ENCODE assay signal across 14 cellular contexts in genomic region chr15:69044899-69045298, GRCh38. TPM values are rescaled to one million over a fixed set of nuclear protein-coding genes. Genes with fewer than 3 reads are reported as not detected.
A peak's percentile ranks its signal among the peaks of the same experiment; 100 is the strongest.
DNase-seq lines count a peak whose midpoint lies in the region; ATAC-seq, FAIRE-seq and TF ChIP-seq lines count a peak whose summit lies in the region.
"Had no signal": no experiment of that assay in that cellular context is flagged by ENCODE, and none has a peak within 500 bp of the region (broad histone marks: within the 10 kb centered on the region; RNA-seq: fewer than 3 reads in every experiment).

No MANE protein-coding gene starts in this region.

- no peaks in the 10 kb centered on the region for H3K36me3 Mint-ChIP-seq in astrocyte (ENCODE audit: low read depth, unreplicated experiment)
- H3K36me3 Mint-ChIP-seq: naive B cell had no signal

- H3K4me3 ChIP-seq in MG63 (no peak overlapping the region), astrocyte (ENCODE audit: insufficient read depth, low read depth, low read length) (no peak overlapping the region), thyroid gland (replicated peaks in 1 of 3) (no peak overlapping the region)
- H3K4me3 ChIP-seq: spleen had no signal

- H3K27me3 ChIP-seq in MG63, result no peaks in the 10 kb centered on the region
- H3K27me3 ChIP-seq in astrocyte (ENCODE audit: insufficient read depth, low read length), result peaks cover 5% of the 10 kb centered on the region
- no peaks in the 10 kb centered on the region for H3K27me3 ChIP-seq in thyroid gland
- H3K27me3 ChIP-seq: spleen had no signal

- intact Hi-C loops in thyroid gland (cut with DNase I), result no loop called here

- no peak for FAIRE-seq in astrocyte (lab: Jason Lieb, UNC)

- H3K9ac ChIP-seq in astrocyte (ENCODE audit: low read length), result no peak overlapping the region

- H3K4me2 ChIP-seq in astrocyte (ENCODE audit: low read length), result no peak overlapping the region

- no peaks in the 10 kb centered on the region for H3K79me2 ChIP-seq in astrocyte (ENCODE audit: insufficient read depth, low read length)

- H3K27ac Mint-ChIP-seq in astrocyte (ENCODE audit: unreplicated experiment), result no peak overlapping the region
- H3K27ac Mint-ChIP-seq: activated naive CD4-positive, alpha-beta T cell treated with anti-CD3 and anti-CD28 coated beads for 36 hours had no signal

- no peak overlapping the region for H3K4me3 Mint-ChIP-seq in astrocyte (ENCODE audit: unreplicated experiment)
- H3K4me3 Mint-ChIP-seq: activated naive CD4-positive, alpha-beta T cell treated with anti-CD3 and anti-CD28 coated beads for 36 hours; naive B cell had no signal

- peak overlapping the region; percentile 31 for H2AFZ ChIP-seq in astrocyte (ENCODE audit: low read depth, low read length)

- H3K4me1 ChIP-seq in astrocyte (ENCODE audit: insufficient read depth, low read length) (peaks cover 11% of the 10 kb centered on the region), thyroid gland (no peaks in the 10 kb centered on the region)
- H3K4me1 ChIP-seq: spleen had no signal

- 74 to 81% methylated on average over 6 of the region's 6 CpGs for WGBS in thyroid gland, 2 donors

- H3K27ac ChIP-seq in astrocyte (ENCODE audit: low read depth, low read length), result no peak overlapping the region
- no peak overlapping the region for H3K27ac ChIP-seq in thyroid gland
- H3K27ac ChIP-seq: spleen had no signal

- no peak for TF ChIP-seq POLR2A in thyroid gland (IDR thresholded peaks at IDR 0.05)

- peaks cover 2% of the 10 kb centered on the region for H3K9me3 Mint-ChIP-seq in astrocyte (ENCODE audit: unreplicated experiment)
- H3K9me3 Mint-ChIP-seq: activated naive CD4-positive, alpha-beta T cell treated with anti-CD3 and anti-CD28 coated beads for 36 hours; naive B cell had no signal

- H3K4me1 Mint-ChIP-seq in astrocyte (ENCODE audit: low read depth, unreplicated experiment), result peaks cover 12% of the 10 kb centered on the region
- H3K4me1 Mint-ChIP-seq: naive B cell had no signal

- H3K27me3 Mint-ChIP-seq in astrocyte (ENCODE audit: low read depth, unreplicated experiment), result peaks cover 5% of the 10 kb centered on the region

- DNase-seq in EL (peak; percentile 95), MG63 (peak; percentile 35), astrocyte (ENCODE audit: low read depth) (peak; percentile 73), kidney tubule cell (ENCODE audit: low spot score) (peak; percentile 52), thyroid gland (no peak), NCI-H1105 (lab: John Stamatoyannopoulos, UW) (no peak)
- DNase-seq in activated CD4-positive, alpha-beta T cell treated with anti-CD3 and anti-CD28 coated beads for 4 hours, result no peak
- DNase-seq: activated CD4-positive, CD25-positive, alpha-beta regulatory T cell treated with anti-CD3 and anti-CD28 coated beads, Interleukin-2, amount 50 U/mL, for 72 hours; activated naive CD4-positive, alpha-beta T cell treated with anti-CD3 and anti-CD28 coated beads for 36 hours; DND-41; GOT3; naive B cell; spleen had no signal

- H3K9me3 ChIP-seq in MG63, result no peaks in the 10 kb centered on the region
- no peaks in the 10 kb centered on the region for H3K9me3 ChIP-seq in astrocyte (ENCODE audit: insufficient read depth, low read depth, low read length)
- H3K9me3 ChIP-seq in thyroid gland, result no peaks in the 10 kb centered on the region
- H3K9me3 ChIP-seq: spleen had no signal

- no peaks in the 10 kb centered on the region for H4K20me1 ChIP-seq in astrocyte (ENCODE audit: insufficient read depth, low read length)

- H3K36me3 ChIP-seq in MG63 (no peaks in the 10 kb centered on the region), astrocyte (ENCODE audit: insufficient read depth, low read length) (no peaks in the 10 kb centered on the region), thyroid gland (no peaks in the 10 kb centered on the region)
- H3K36me3 ChIP-seq: spleen had no signal

- ATAC-seq in GM21737 (IDR thresholded peaks at IDR 0.05; ENCODE audit: unreplicated experiment), result no peak

- TF ChIP-seq CTCF in astrocyte (IDR thresholded peaks at IDR 0.05; ENCODE audit: insufficient read depth, low read depth, low read length), result no peak
- no peak for TF ChIP-seq CTCF in thyroid gland (IDR thresholded peaks at IDR 0.05)

RNA-seq across cellular contexts. Expression of gene NOX5, which starts 30.4 kb away (rescaled TPM):
- total RNA-seq in MG63 (2014; rRNA removed; shearing (Covaris generic); ENCODE audit: low replicate concordance), result not detected in 2 replicates
- total RNA-seq in astrocyte, result 0.09 and 0.14 TPM in 2 replicates
- total RNA-seq in thyroid gland, result under 1 TPM; 0.22 to 0.88 (median 0.50) TPM
- total RNA-seq: activated naive CD4-positive, alpha-beta T cell treated with anti-CD3 and anti-CD28 coated beads for 36 hours had no signal

Comparison
In these comparisons a context has a peak if more than half of its experiments do, and no peak if none do; other contexts are left out.
1. DNase-seq: peak in EL (single experiment), MG63 (single experiment), astrocyte (single experiment) and kidney tubule cell (single experiment); none in thyroid gland (0 of 2), NCI-H1105 (single experiment) and activated CD4-positive, alpha-beta T cell treated with anti-CD3 and anti-CD28 coated beads for 4 hours (0 of 2).